ENCODE assay signal across 11 cellular contexts in the genomic region with DNA sequence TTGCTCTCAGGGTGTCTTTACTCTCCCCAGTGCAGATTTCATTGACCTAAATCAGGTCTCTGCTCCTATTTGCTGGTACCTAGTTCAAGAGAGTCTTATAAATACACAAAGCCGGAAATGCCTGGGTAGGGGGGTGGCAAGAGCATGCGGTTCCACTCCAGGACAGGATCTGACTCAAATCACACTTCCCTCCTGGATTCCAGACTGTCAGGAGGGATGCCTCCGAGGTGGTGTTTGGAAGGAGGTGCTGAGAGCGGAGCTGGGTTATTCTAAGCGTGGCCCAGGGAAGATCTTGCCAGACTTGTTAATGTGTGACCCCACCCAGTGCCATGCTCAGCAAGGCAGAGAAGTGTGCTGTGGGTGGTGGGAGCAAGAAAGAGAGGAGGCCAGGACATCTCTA.
DNase-seq lines count a peak whose midpoint lies in the region; TF ChIP-seq lines count a peak whose summit lies in the region.
"Had no signal": no experiment of that assay in that cellular context is flagged by ENCODE, and none has a peak within 500 bp of the region (broad histone marks: within the 10 kb centered on the region; RNA-seq: fewer than 3 reads in every experiment).

No MANE protein-coding gene starts in this region.

- no peak overlapping the region for H3K4me3 ChIP-seq in choroid plexus epithelial cell (ENCODE audit: low read depth, low read length)

- TF ChIP-seq CTCF in 22Rv1 (IDR thresholded peaks at IDR 0.05) (no peak), choroid plexus epithelial cell (conservative IDR thresholded peaks at IDR 0.05; ENCODE audit: low read depth, low read length) (no peak), GM13976 (IDR thresholded peaks at IDR 0.05; ENCODE audit: borderline replicate concordance, control extremely low read depth, extremely low read depth, insufficient read depth, missing control alignments) (no peak)

- peak overlapping the region; percentile 94 for H3K27ac ChIP-seq in 22Rv1

- in situ Hi-C loops in GM13976 (cut with MboI; ENCODE audit: low sequenced_read_pairs, unreplicated experiment) = no loop called here

- peak; percentile 63 for DNase-seq in HK-2 (ENCODE audit: unreplicated experiment)
- DNase-seq in choroid plexus epithelial cell (ENCODE audit: low read depth) = peak; percentile 30
- DNase-seq in kidney tubule cell (ENCODE audit: low spot score) = peak; percentile 84
- DNase-seq in GM13976 (ENCODE audit: low spot score) = no peak
- no peak for DNase-seq in NCI-H1105 (lab: John Stamatoyannopoulos, UW)
- DNase-seq in NCI-H774 (lab: John Stamatoyannopoulos, UW) = no peak
- no peak for DNase-seq in NCI-H2081 treated with DMSO at 0.1 percent for 48 hours (lab: John Stamatoyannopoulos, UW)
- DNase-seq: activated CD4-positive, alpha-beta memory T cell treated with anti-CD3 and anti-CD28 coated beads, Interleukin-2, amount 10 ng/mL, durations not matched to agents 7 days and 5 days; BE2C; SHP77 had no signal

Comparison
In these comparisons a context has a peak if more than half of its experiments do, and no peak if none do; other contexts are left out.
1. DNase-seq: peak in HK-2 (single experiment), choroid plexus epithelial cell (single experiment) and kidney tubule cell (single experiment); none in GM13976 (single experiment), NCI-H1105 (single experiment), NCI-H774 (single experiment) and NCI-H2081 treated with DMSO at 0.1 percent for 48 hours (single experiment).